In the genomic region with DNA sequence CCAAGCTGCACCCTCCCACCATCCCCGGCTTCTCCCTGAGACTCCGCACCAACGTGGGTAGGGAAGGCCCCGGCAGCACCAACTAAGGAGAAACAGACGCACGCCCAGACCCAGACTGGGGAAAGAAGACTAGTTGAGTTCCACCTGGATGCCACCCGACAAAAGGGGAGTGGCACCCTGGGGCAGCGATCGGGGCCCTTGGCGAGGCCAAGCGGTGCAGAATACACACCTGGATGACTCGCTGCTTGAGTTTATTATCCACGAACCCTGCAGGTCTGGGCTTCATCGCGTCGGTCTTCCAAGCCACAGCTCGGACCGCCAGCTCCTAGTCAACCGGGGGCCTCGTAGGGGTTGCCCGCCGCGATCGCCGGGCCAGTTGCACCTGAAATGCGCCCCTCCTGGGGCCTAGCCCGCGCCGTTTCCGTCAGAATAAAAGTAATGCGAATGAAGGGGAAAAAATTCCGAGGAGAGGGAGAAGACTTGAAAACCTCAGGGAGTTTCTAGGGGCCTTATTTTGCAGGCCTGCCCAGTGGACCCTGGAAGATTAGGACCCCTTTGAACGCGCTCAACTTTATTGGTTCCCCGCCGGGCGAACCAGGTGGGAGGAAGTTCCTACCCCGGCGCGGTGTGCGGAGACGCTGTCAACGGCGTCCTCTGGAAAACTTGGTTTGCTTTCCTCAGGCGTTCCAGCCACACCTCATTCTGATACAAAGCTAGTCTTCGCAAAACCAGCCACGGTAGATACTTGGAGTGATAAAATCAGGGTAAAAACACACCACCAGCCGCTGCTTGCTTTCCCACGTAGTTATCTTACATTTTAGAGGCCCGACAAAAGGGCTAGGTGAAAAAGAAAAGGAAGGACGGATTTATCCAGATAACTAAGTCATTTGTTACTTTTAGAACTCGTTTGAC, we compare ENCODE assay signal across 8 cellular contexts. TPM values are rescaled to one million over a fixed set of nuclear protein-coding genes. Genes with fewer than 3 reads are reported as not detected.
DNase-seq lines count a peak whose midpoint lies in the region; ATAC-seq and TF ChIP-seq lines count a peak whose summit lies in the region.

TSS of gene NVL (minus strand) at position 331 of the 912 bp plus-strand sequence. CDS start at position 286, 45 bp downstream.

- H3K9me3 ChIP-seq in ectodermal cell (ENCODE audit: control insufficient read depth, low read length) (no peaks in the 10 kb centered on the region), lower lobe of right lung (no peaks in the 10 kb centered on the region)

- intact Hi-C loops in lower lobe of right lung (cut with DNase I): loop anchor here (5.0 kb wide), 1 partner anchor 213 kb away; no protein-coding TSS in a partner anchor

- peak within 1 kb of the TSS; percentile 93 for H3K4me3 Mint-ChIP-seq in activated CD8-positive, alpha-beta T cell treated with anti-CD3 and anti-CD28 coated beads, Interleukin-2, amount 10 ng/mL, durations not matched to agents 7 days and 5 days

- H3K36me3 ChIP-seq in ectodermal cell (ENCODE audit: control insufficient read depth, insufficient read depth, low read length): no peaks in the 10 kb centered on the region
- H3K36me3 ChIP-seq in lower lobe of right lung: peaks cover 8% of the 10 kb centered on the region

- peak within 1 kb of the TSS; percentile 88 for H3K27ac ChIP-seq in ectodermal cell (ENCODE audit: insufficient read depth, low read depth, low read length, poor library complexity, severe bottlenecking)
- H3K27ac ChIP-seq in lower lobe of right lung: peak within 1 kb of the TSS; percentile 96

- H3K27me3 Mint-ChIP-seq in activated CD8-positive, alpha-beta T cell treated with anti-CD3 and anti-CD28 coated beads, Interleukin-2, amount 10 ng/mL, durations not matched to agents 7 days and 5 days (ENCODE audit: low read depth): no peaks in the 10 kb centered on the region

- POLR2A ChIA-PET in activated CD8-positive, alpha-beta T cell treated with anti-CD3 and anti-CD28 coated beads, Interleukin-2, amount 10 ng/mL, durations not matched to agents 7 days and 5 days (lab: Charles Lee): interaction anchor here (0.6 to 1.4 kb wide), 7 partner anchors 45 to 213 kb away, joined by 3 to 9 read pairs (median 3); partner anchors contain the start of gene DEGS1

- H3K4me1 ChIP-seq in ectodermal cell (ENCODE audit: control insufficient read depth, insufficient read depth, low read length) (no peaks in the 10 kb centered on the region), lower lobe of right lung (peaks cover 29% of the 10 kb centered on the region)

- ATAC-seq in GM19468 (IDR thresholded peaks at IDR 0.05; ENCODE audit: extremely low read depth, unreplicated experiment) (peak; percentile 79), lower lobe of right lung (peak; percentile 95 to 98)
- ATAC-seq in activated CD8-positive, alpha-beta T cell treated with anti-CD3 and anti-CD28 coated beads, Interleukin-2, amount 10 ng/mL, durations not matched to agents 7 days and 5 days: peak; percentile 88

- H3K9me3 Mint-ChIP-seq in activated CD8-positive, alpha-beta T cell treated with anti-CD3 and anti-CD28 coated beads, Interleukin-2, amount 10 ng/mL, durations not matched to agents 7 days and 5 days (ENCODE audit: insufficient read depth): no peaks in the 10 kb centered on the region

- H3K27me3 ChIP-seq in ectodermal cell (ENCODE audit: control insufficient read depth, insufficient read depth, low read length, poor library complexity, severe bottlenecking) (no peaks in the 10 kb centered on the region), lower lobe of right lung (ENCODE audit: low read depth) (no peaks in the 10 kb centered on the region)

- CTCF ChIA-PET in activated CD8-positive, alpha-beta T cell treated with anti-CD3 and anti-CD28 coated beads, Interleukin-2, amount 10 ng/mL, durations not matched to agents 7 days and 5 days (lab: Charles Lee): interaction anchor here (1.0 to 2.5 kb wide), 4 partner anchors 22 to 214 kb away, joined by 3 to 18 read pairs (median 4); no protein-coding TSS in a partner anchor

- peaks cover 54% of the 10 kb centered on the region for H3K4me1 Mint-ChIP-seq in activated CD8-positive, alpha-beta T cell treated with anti-CD3 and anti-CD28 coated beads, Interleukin-2, amount 10 ng/mL, durations not matched to agents 7 days and 5 days (ENCODE audit: low read depth)

- peak within 1 kb of the TSS; percentile 100 for H3K27ac Mint-ChIP-seq in activated CD8-positive, alpha-beta T cell treated with anti-CD3 and anti-CD28 coated beads, Interleukin-2, amount 10 ng/mL, durations not matched to agents 7 days and 5 days

- WGBS in ectodermal cell, 2 experiments: 0 to 1% methylated on average over 51 to 52 of the region's 52 CpGs

- TF ChIP-seq CTCF in lower lobe of right lung (IDR thresholded peaks at IDR 0.05): no peak

- peaks cover 7% of the 10 kb centered on the region for H3K36me3 Mint-ChIP-seq in activated CD8-positive, alpha-beta T cell treated with anti-CD3 and anti-CD28 coated beads, Interleukin-2, amount 10 ng/mL, durations not matched to agents 7 days and 5 days (ENCODE audit: low read depth)

- DNase-seq in CMK (ENCODE audit: low read depth) (peak; percentile 73), HS-5 (ENCODE audit: low read depth) (peak; percentile 77), NK-92 (lab: John Stamatoyannopoulos, UW; ENCODE audit: unreplicated experiment) (peak; percentile 8), lower lobe of right lung (peak; percentile 88)
- peak; percentile 86 for DNase-seq in activated CD8-positive, alpha-beta T cell treated with anti-CD3 and anti-CD28 coated beads, Interleukin-2, amount 10 ng/mL, durations not matched to agents 7 days and 5 days
- peak; percentile 54 to 68 (median 63) for DNase-seq in stimulated activated CD4-positive, alpha-beta T cell treated with anti-CD3 and anti-CD28 coated beads, TNF-alpha, amount 100 ng/mL, for 1 hour (ENCODE audit: low read depth in 3 of 3, low spot score in 1 of 3)

- peak within 1 kb of the TSS; percentile 65 for H3K4me3 ChIP-seq in ectodermal cell (ENCODE audit: insufficient read depth, low read depth, low read length)
- peak within 1 kb of the TSS; percentile 91 for H3K4me3 ChIP-seq in lower lobe of right lung

RNA-seq across cellular contexts. Expression of gene NVL, which starts in this region (rescaled TPM):
- 10 to 100 TPM; 48.5 to 56.2 TPM for total RNA-seq in activated CD8-positive, alpha-beta T cell treated with anti-CD3 and anti-CD28 coated beads, Interleukin-2, amount 10 ng/mL, durations not matched to agents 7 days and 5 days
- 56.8 TPM for polyA plus RNA-seq in ectodermal cell (2013, experiment 1 of 4)
- 54.2 TPM for polyA plus RNA-seq in ectodermal cell (2013, experiment 2 of 4)
- 34.2 TPM for polyA plus RNA-seq in ectodermal cell (2013, experiment 3 of 4)
- 41.6 TPM for polyA plus RNA-seq in ectodermal cell (2013, experiment 4 of 4)
- 30.4 TPM for total RNA-seq in lower lobe of right lung

Comparison
In these comparisons a context has a peak if more than half of its experiments do, and no peak if none do; other contexts are left out.
1. Peak in every context shown above with its lines: DNase-seq, ATAC-seq, H3K4me3 ChIP-seq and H3K27ac ChIP-seq.
2. DNase-seq: peak in every context shown above with its lines; median percentile 88 in lower lobe of right lung; 86 in activated CD8-positive, alpha-beta T cell treated with anti-CD3 and anti-CD28 coated beads, Interleukin-2, amount 10 ng/mL, durations not matched to agents 7 days and 5 days; 77 in HS-5; 73 in CMK; 63 in stimulated activated CD4-positive, alpha-beta T cell treated with anti-CD3 and anti-CD28 coated beads, TNF-alpha, amount 100 ng/mL, for 1 hour; 8 in NK-92.